Comparison of ENCODE assay signal across 19 cellular contexts in genomic region chr1:22586356-22587130, GRCh38. TPM values are rescaled to one million over a fixed set of nuclear protein-coding genes. Genes with fewer than 3 reads are reported as not detected.
DNase-seq lines count a peak whose midpoint lies in the region; ATAC-seq and TF ChIP-seq lines count a peak whose summit lies in the region.
"Had no signal": no experiment of that assay in that cellular context is flagged by ENCODE, and none has a peak within 500 bp of the region (broad histone marks: within the 10 kb centered on the region; RNA-seq: fewer than 3 reads in every experiment).

No MANE protein-coding gene starts in this region.

- peak overlapping the region; percentile 82 for H3K18ac ChIP-seq in neuronal stem cell (ENCODE audit: low read length)

- H3K9me3 ChIP-seq in BLaER1 treated with 17β-estradiol and CSF1 and Interleukin-3, amounts not matched to agents 10 nM and 100 nM (replicated peaks in 1 of 11): no peaks in the 10 kb centered on the region
- H3K9me3 ChIP-seq in neuronal stem cell (replicated peaks in 1 of 2; ENCODE audit: control insufficient read depth in 2 of 2, insufficient read depth in 1 of 2, low read depth in 1 of 2, low read length in 2 of 2): peaks cover 0 to 1% of the 10 kb centered on the region in 2 donors

- H3K4me3 ChIP-seq in BLaER1 treated with 17β-estradiol and CSF1 and Interleukin-3, amounts not matched to agents 10 nM and 100 nM: no peak overlapping the region
- H3K4me3 ChIP-seq in NB4 (ENCODE audit: low read depth, low read length): no peak overlapping the region
- no peak overlapping the region for H3K4me3 ChIP-seq in neuronal stem cell (ENCODE audit: low read length in 2 of 2)
- H3K4me3 ChIP-seq: GM12878, GM23248 had no signal

- ATAC-seq in GM21619 (IDR thresholded peaks at IDR 0.05; ENCODE audit: unreplicated experiment): no peak
- ATAC-seq in HG02970 (IDR thresholded peaks at IDR 0.05; ENCODE audit: low FRiP score, unreplicated experiment): no peak
- ATAC-seq: GM12878 had no signal

- H2BK15ac ChIP-seq in neuronal stem cell (ENCODE audit: low read length): no peak overlapping the region

- no peak overlapping the region for H2AK5ac ChIP-seq in neuronal stem cell (ENCODE audit: low read depth, low read length)

- no CpG with 5 or more reads among the region's 19 CpGs for WGBS in neuronal stem cell (ENCODE audit: extremely low coverage in 2 of 2, insufficient read length in 2 of 2, insufficient replicate concordance in 1 of 2), 2 donors

- H3K4me1 ChIP-seq in BLaER1 treated with 17β-estradiol and CSF1 and Interleukin-3, amounts not matched to agents 10 nM and 100 nM: peaks cover 14 to 60% (median 44%) of the 10 kb centered on the region in 10 experiments
- no peaks in the 10 kb centered on the region for H3K4me1 ChIP-seq in neuronal stem cell (ENCODE audit: control insufficient read depth in 2 of 2, insufficient read depth in 1 of 2, low read depth in 1 of 2, low read length in 2 of 2)

- peak overlapping the region; percentile 77 for H3K23ac ChIP-seq in neuronal stem cell (ENCODE audit: low read depth, low read length, poor library complexity)

- no peaks in the 10 kb centered on the region for H3K27me3 ChIP-seq in BLaER1 treated with 17β-estradiol and CSF1 and Interleukin-3, amounts not matched to agents 10 nM and 100 nM
- H3K27me3 ChIP-seq in neuronal stem cell (ENCODE audit: control insufficient read depth in 3 of 3, insufficient read depth in 3 of 3, low read depth in 1 of 3, low read length in 3 of 3): peaks cover 0 to 82% (median 0%) of the 10 kb centered on the region in 3 experiments

- peak overlapping the region in 10 of 11 experiments; percentile 2 to 66 (median 44); a peak in 16 of 22 replicates for H3K4me2 ChIP-seq in BLaER1 treated with 17β-estradiol and CSF1 and Interleukin-3, amounts not matched to agents 10 nM and 100 nM
- no peak overlapping the region for H3K4me2 ChIP-seq in neuronal stem cell (ENCODE audit: insufficient read depth, low read length, poor library complexity, severe bottlenecking)

- TF ChIP-seq POLR2A in NB4 (IDR thresholded peaks at IDR 0.05; ENCODE audit: extremely low read depth, insufficient read length): no peak

- no peak overlapping the region for H4K8ac ChIP-seq in neuronal stem cell (ENCODE audit: low read depth, low read length)

- H4K20me1 ChIP-seq in BLaER1 treated with 17β-estradiol and CSF1 and Interleukin-3, amounts not matched to agents 10 nM and 100 nM: peaks cover 0 to 4% (median 0%) of the 10 kb centered on the region in 11 experiments; a peak in 2 of 22 replicates

- H2BK120ac ChIP-seq in neuronal stem cell (ENCODE audit: low read depth, low read length): no peak overlapping the region

- TF ChIP-seq CTCF in NB4 (IDR thresholded peaks at IDR 0.05; ENCODE audit: low read depth, low read length): no peak

- H4K91ac ChIP-seq in neuronal stem cell (ENCODE audit: low read depth, low read length, poor library complexity): no peak overlapping the region

- H3K4ac ChIP-seq in neuronal stem cell (ENCODE audit: low read length): no peak overlapping the region

- no peak overlapping the region for H3K27ac ChIP-seq in BLaER1 treated with 17β-estradiol and CSF1 and Interleukin-3, amounts not matched to agents 10 nM and 100 nM
- H3K27ac ChIP-seq in neuronal stem cell (replicated peaks; ENCODE audit: low read length): no peak overlapping the region
- H3K27ac ChIP-seq: GM23248 had no signal

- H2BK12ac ChIP-seq in neuronal stem cell (ENCODE audit: low read length): no peak overlapping the region

- peak overlapping the region; percentile 42 for H2BK5ac ChIP-seq in neuronal stem cell (ENCODE audit: low read length)

- H3K79me1 ChIP-seq in neuronal stem cell (ENCODE audit: low read depth, low read length): peaks cover 1% of the 10 kb centered on the region

- H3K14ac ChIP-seq in neuronal stem cell (ENCODE audit: low read length): no peak overlapping the region

- peak overlapping the region in 2 of 11 experiments; percentile 33 to 39; a peak in 2 of 22 replicates for H3K9ac ChIP-seq in BLaER1 treated with 17β-estradiol and CSF1 and Interleukin-3, amounts not matched to agents 10 nM and 100 nM
- H3K9ac ChIP-seq in neuronal stem cell (ENCODE audit: low read depth, low read length, poor library complexity): peak overlapping the region; percentile 67
- H3K9ac ChIP-seq: GM23248 had no signal

- H3K36me3 ChIP-seq in BLaER1 treated with 17β-estradiol and CSF1 and Interleukin-3, amounts not matched to agents 10 nM and 100 nM: no peaks in the 10 kb centered on the region
- H3K36me3 ChIP-seq in neuronal stem cell (replicated peaks in 1 of 2; ENCODE audit: control insufficient read depth in 2 of 2, insufficient read depth in 2 of 2, low read length in 2 of 2): no peaks in the 10 kb centered on the region

- H2AFZ ChIP-seq in neuronal stem cell (ENCODE audit: low read length): no peak overlapping the region
- H2AFZ ChIP-seq: GM23248 had no signal

- DNase-seq in NB4 (ENCODE audit: low read depth) (peak; percentile 47), neuronal stem cell (ENCODE audit: low spot score) (no peak), NCI-H2029 (lab: John Stamatoyannopoulos, UW) (no peak)
- DNase-seq: CD4-positive, alpha-beta T cell; CD8-positive, alpha-beta memory T cell; DMS 273 treated with DMSO at 0.1 percent for 48 hours; DMS79; EL; GDM1; GM23248; H7; HCEC 1CT had no signal

RNA-seq across cellular contexts. Expression of gene EPHA8, which starts 23.3 kb away (rescaled TPM):
- polyA plus RNA-seq in neuronal stem cell (2013, experiment 1 of 2): 0.03 TPM
- polyA plus RNA-seq in neuronal stem cell (2013, experiment 2 of 2): 0.04 TPM
- polyA plus RNA-seq: BJ; CD14-positive monocyte; CD8-positive, alpha-beta memory T cell; GM12878; GM23248 had no signal

RNA-seq across cellular contexts. Expression of gene C1QA, which starts 49.9 kb away (rescaled TPM):
- polyA plus RNA-seq in neuronal stem cell (2013, experiment 1 of 2): not detected
- not detected for polyA plus RNA-seq in neuronal stem cell (2013, experiment 2 of 2)
- polyA plus RNA-seq: BJ; CD8-positive, alpha-beta memory T cell; GM12878; GM23248; H1 had no signal

RNA-seq across cellular contexts. Expression of gene C1QC, which starts 56.9 kb away (rescaled TPM):
- polyA plus RNA-seq in neuronal stem cell (2013, experiment 1 of 2): not detected
- not detected for polyA plus RNA-seq in neuronal stem cell (2013, experiment 2 of 2)
- polyA plus RNA-seq: BJ; CD8-positive, alpha-beta memory T cell; GM12878; GM23248; H1 had no signal
